ENCODE assay signal across 21 cellular contexts in the genomic region with DNA sequence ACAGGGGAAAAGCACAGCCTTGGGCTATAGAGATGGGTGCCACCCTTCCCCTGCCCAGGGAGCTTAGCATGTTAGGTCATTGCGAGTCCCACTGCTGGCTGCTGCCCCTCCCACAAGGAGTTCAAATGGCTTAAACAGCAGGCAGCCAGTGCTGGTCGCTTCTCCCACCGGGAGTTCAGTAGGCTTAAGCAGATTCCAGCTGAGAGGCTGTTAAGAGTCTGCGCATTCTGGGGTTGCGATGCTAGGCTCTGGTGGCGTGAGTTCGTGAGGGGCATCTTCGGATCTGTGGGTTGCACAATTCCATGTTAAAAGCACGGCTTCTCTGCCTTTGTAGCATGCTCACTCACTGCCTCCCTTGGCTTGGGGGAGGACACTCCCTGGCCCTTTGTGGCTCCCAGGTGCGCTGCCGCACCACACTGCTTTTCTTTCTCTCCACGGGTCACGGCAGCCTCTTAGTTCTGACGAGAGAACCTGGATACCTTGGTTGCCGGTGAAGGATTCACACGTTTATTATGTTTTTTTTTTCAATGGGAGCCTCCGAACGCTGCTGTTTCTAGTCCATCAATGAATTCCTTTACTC.
"Had no signal": no experiment of that assay in that cellular context is flagged by ENCODE, and none has a peak within 500 bp of the region (broad histone marks: within the 10 kb centered on the region; RNA-seq: fewer than 3 reads in every experiment).

No MANE protein-coding gene starts in this region.

- H3K36me3 ChIP-seq: left ventricle myocardium inferior, pancreas, right atrium auricular region, thoracic aorta, vagina had no signal

- DNase-seq: activated CD4-positive, alpha-beta memory T cell treated with anti-CD3 and anti-CD28 coated beads for 36 hours; activated CD4-positive, alpha-beta T cell treated with anti-CD3 and anti-CD28 coated beads for 4 hours; activated CD4-positive, CD25-positive, alpha-beta regulatory T cell; activated naive CD4-positive, alpha-beta T cell treated with Interleukin-2 at 50 U/mL for 16 hours; activated naive CD8-positive, alpha-beta T cell treated with anti-CD3 and anti-CD28 coated beads for 36 hours; activated T-cell treated with anti-CD3 and anti-CD28 coated beads, Interleukin-2, amount 50 U/mL, for 48 hours; effector memory CD4-positive, alpha-beta T cell; foreskin melanocyte; glutamatergic neuron; hippocampal formation; kidney glomerular epithelial cell; left ventricle myocardium inferior; midbrain; stimulated activated CD4-positive, alpha-beta T cell treated with anti-CD3 and anti-CD28 coated beads, Interleukin-4, amount 100 ng/mL, for 24 hours; stimulated activated naive CD4-positive, alpha-beta T cell treated with Interleukin-2 at 50 U/mL for 16 hours; T-helper 9 cell had no signal

- H3K9me3 ChIP-seq: pancreas, psoas muscle, right atrium auricular region, thoracic aorta, vagina had no signal

- H3K27ac ChIP-seq: left ventricle myocardium inferior, pancreas, psoas muscle, right atrium auricular region, thoracic aorta, vagina had no signal

- H3K4me3 ChIP-seq: left ventricle myocardium inferior, pancreas, psoas muscle, right atrium auricular region, thoracic aorta, vagina had no signal

- H3K4me1 ChIP-seq: left ventricle myocardium inferior, pancreas, psoas muscle, right atrium auricular region, vagina had no signal

- H3K27me3 ChIP-seq: pancreas, right atrium auricular region, vagina had no signal
